In the genomic region with DNA sequence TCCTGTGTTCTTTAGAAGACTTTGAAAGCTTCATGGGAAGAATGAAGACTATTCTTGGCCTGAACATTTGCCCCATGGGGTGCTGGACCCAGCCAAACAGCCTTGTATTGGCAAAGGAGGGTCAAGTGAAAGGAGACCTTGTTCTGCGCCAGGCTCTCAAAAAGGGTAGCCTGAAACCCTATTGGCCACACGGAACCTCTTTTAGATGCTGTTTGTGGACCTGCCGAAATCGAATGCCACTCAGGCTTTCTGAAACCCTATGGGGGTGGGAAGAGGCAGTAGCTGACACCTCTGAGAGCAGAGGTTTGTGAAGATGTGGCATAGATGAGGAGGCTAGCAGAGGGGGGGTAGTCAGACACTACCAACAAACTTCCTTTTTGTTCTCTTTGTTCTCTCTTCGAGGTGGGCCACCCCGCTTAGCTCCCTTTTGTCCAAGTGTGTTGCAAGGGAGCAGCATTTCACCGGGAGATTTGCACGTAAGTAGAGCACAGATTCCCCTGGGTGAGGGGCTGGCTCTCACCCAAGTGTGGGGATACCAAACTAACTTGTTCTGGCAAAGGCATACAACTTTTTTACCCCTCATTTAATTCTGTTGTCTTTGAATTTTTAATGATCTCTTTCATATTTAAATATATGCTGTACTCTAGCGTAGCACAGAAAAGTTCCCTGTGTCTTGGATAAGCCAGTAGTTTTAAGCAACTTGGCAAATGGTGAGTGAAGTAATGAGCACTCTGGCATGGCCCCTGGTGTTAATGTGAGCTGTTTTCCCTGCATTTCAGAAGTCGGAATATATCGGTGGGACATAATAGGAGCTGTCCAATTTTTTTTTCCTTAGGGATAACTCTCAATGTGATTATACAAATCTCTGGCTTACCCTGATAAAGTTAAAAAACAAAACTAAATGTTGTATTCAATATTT, we compare ENCODE assay signal across 20 cellular contexts.
DNase-seq lines count a peak whose midpoint lies in the region; ATAC-seq, FAIRE-seq and TF ChIP-seq lines count a peak whose summit lies in the region.
"Had no signal": no experiment of that assay in that cellular context is flagged by ENCODE, and none has a peak within 500 bp of the region (broad histone marks: within the 10 kb centered on the region; RNA-seq: fewer than 3 reads in every experiment).

No MANE protein-coding gene starts in this region.

- 50 to 54% methylated on average over 11 of the region's 11 CpGs for WGBS in pancreas, 2 donors
- 74 to 76% methylated on average over 8 to 11 of the region's 11 CpGs for WGBS in endodermal cell (ENCODE audit: insufficient coverage in 1 of 2, insufficient read length in 1 of 2), 2 experiments

- H3K36me3 ChIP-seq in pancreas (peaks cover 0 to 17% (median 0%) of the 10 kb centered on the region in 3 donors), endodermal cell (ENCODE audit: control insufficient read depth, insufficient read depth, low read length) (peaks cover 23% of the 10 kb centered on the region)

- H3K9me3 ChIP-seq in pancreas: no peaks in the 10 kb centered on the region
- H3K9me3 ChIP-seq in endodermal cell (ENCODE audit: control insufficient read depth, low read length): peaks cover 19% of the 10 kb centered on the region
- H3K9me3 ChIP-seq: A549, neutrophil had no signal

- peak; percentile 61 for ATAC-seq in activated CD8-positive, alpha-beta T cell treated with anti-CD3 and anti-CD28 coated beads for 36 hours
- no peak for ATAC-seq in activated CD8-positive, alpha-beta T cell treated with anti-CD3 and anti-CD28 coated beads, Interleukin-2, amount 10 ng/mL, durations not matched to agents 7 days and 5 days
- ATAC-seq in sciatic nerve: peak; percentile 53
- ATAC-seq in pancreas: no peak
- ATAC-seq: A549; activated T-helper 17 cell treated with anti-CD3 and anti-CD28 coated beads, Interleukin-2, amount 50 U/mL, for 72 hours had no signal

- H3K9ac ChIP-seq in endodermal cell (ENCODE audit: extremely low read depth, low read length, poor library complexity, severe bottlenecking): no peak overlapping the region

- intact Hi-C loops in activated CD8-positive, alpha-beta T cell treated with anti-CD3 and anti-CD28 coated beads for 36 hours (cut with micrococcal nuclease): loop anchor here (5.0 kb wide), 1 partner anchor 106 kb away; a partner anchor contains a TSS
- intact Hi-C loops in sciatic nerve (cut with DNase I) (loop anchor here (5.0 kb wide), 1 partner anchor 196 kb away; no protein-coding TSS in a partner anchor), pancreas (cut with DNase I) (loop anchor here (5.0 to 10.0 kb wide), 2 partner anchors 196 to 204 kb away; no protein-coding TSS in a partner anchor)

- peak; percentile 19 for DNase-seq in activated CD8-positive, alpha-beta T cell treated with anti-CD3 and anti-CD28 coated beads for 36 hours
- DNase-seq in activated CD8-positive, alpha-beta T cell treated with anti-CD3 and anti-CD28 coated beads, Interleukin-2, amount 10 ng/mL, durations not matched to agents 7 days and 5 days: no peak
- peak in 49 of 58 donors; percentile 7 to 92 (median 62) for DNase-seq in anterior cingulate cortex (lab: John Stamatoyannopoulos, UW)
- DNase-seq in hypothalamus (lab: John Stamatoyannopoulos, UW): peak in 30 of 51 donors; percentile 1 to 78 (median 46)
- DNase-seq in sciatic nerve (ENCODE audit: low spot score): no peak
- DNase-seq in pancreas: no peak
- DNase-seq in HTR-8/SVneo (ENCODE audit: insufficient read length, low spot score): no peak
- no peak for DNase-seq in endodermal cell
- DNase-seq: activated CD4-positive, alpha-beta T cell treated with anti-CD3 and anti-CD28 coated beads, Interleukin-2, amount 50 U/mL, for 1 hour; KG1; mesenchymal stem cell; NCI-H1092; NCI-H2171; SIG-M5; T-helper 9 cell had no signal

- CTCF ChIA-PET in activated CD8-positive, alpha-beta T cell treated with anti-CD3 and anti-CD28 coated beads for 36 hours (lab: Charles Lee): interaction anchor here (0.9 to 3.8 kb wide), 9 partner anchors 8 to 284 kb away, joined by 3 to 37 read pairs (median 6); no protein-coding TSS in a partner anchor
- CTCF ChIA-PET in activated CD8-positive, alpha-beta T cell treated with anti-CD3 and anti-CD28 coated beads, Interleukin-2, amount 10 ng/mL, durations not matched to agents 7 days and 5 days (lab: Charles Lee): interaction anchor here (0.9 to 2.1 kb wide), 5 partner anchors 8 to 212 kb away, joined by 3 to 9 read pairs (median 4); no protein-coding TSS in a partner anchor

- H3K36me3 Mint-ChIP-seq in activated CD8-positive, alpha-beta T cell treated with anti-CD3 and anti-CD28 coated beads for 36 hours (ENCODE audit: low read depth): peaks cover 15% of the 10 kb centered on the region
- H3K36me3 Mint-ChIP-seq in activated CD8-positive, alpha-beta T cell treated with anti-CD3 and anti-CD28 coated beads, Interleukin-2, amount 10 ng/mL, durations not matched to agents 7 days and 5 days (ENCODE audit: low read depth): peaks cover 39% of the 10 kb centered on the region
- H3K36me3 Mint-ChIP-seq in endodermal cell (ENCODE audit: low read depth): peaks cover 37% of the 10 kb centered on the region

- peaks cover 4% of the 10 kb centered on the region for H3K9me3 Mint-ChIP-seq in activated CD8-positive, alpha-beta T cell treated with anti-CD3 and anti-CD28 coated beads for 36 hours
- peaks cover 9% of the 10 kb centered on the region for H3K9me3 Mint-ChIP-seq in activated CD8-positive, alpha-beta T cell treated with anti-CD3 and anti-CD28 coated beads, Interleukin-2, amount 10 ng/mL, durations not matched to agents 7 days and 5 days (ENCODE audit: insufficient read depth)
- H3K9me3 Mint-ChIP-seq in endodermal cell: peaks cover 30% of the 10 kb centered on the region
- H3K9me3 Mint-ChIP-seq: activated T-helper 17 cell treated with anti-CD3 and anti-CD28 coated beads, Interleukin-2, amount 50 U/mL, for 72 hours had no signal

- FAIRE-seq in pancreas (lab: Jason Lieb, UNC) (no peak), HTR-8/SVneo (lab: Jason Lieb, UNC) (no peak)
- FAIRE-seq: A549, G401.6 had no signal

- H3K4me3 ChIP-seq in pancreas: no peak overlapping the region
- H3K4me3 ChIP-seq in endodermal cell (ENCODE audit: low read length): no peak overlapping the region
- H3K4me3 ChIP-seq: A549 had no signal

- no peak for TF ChIP-seq CTCF in activated CD8-positive, alpha-beta T cell treated with anti-CD3 and anti-CD28 coated beads for 36 hours (IDR thresholded peaks at IDR 0.05)
- TF ChIP-seq CTCF in pancreas (IDR thresholded peaks at IDR 0.05) (no peak), endodermal cell (conservative IDR thresholded peaks at IDR 0.05) (no peak)

- no peaks in the 10 kb centered on the region for H3K27me3 ChIP-seq in pancreas
- H3K27me3 ChIP-seq in endodermal cell (ENCODE audit: control insufficient read depth, insufficient read depth, low read length, poor library complexity, severe bottlenecking): no peaks in the 10 kb centered on the region
- H3K27me3 ChIP-seq: neutrophil had no signal

- no peak overlapping the region for H3K4me3 Mint-ChIP-seq in activated CD8-positive, alpha-beta T cell treated with anti-CD3 and anti-CD28 coated beads for 36 hours
- no peak overlapping the region for H3K4me3 Mint-ChIP-seq in activated CD8-positive, alpha-beta T cell treated with anti-CD3 and anti-CD28 coated beads, Interleukin-2, amount 10 ng/mL, durations not matched to agents 7 days and 5 days
- no peak overlapping the region for H3K4me3 Mint-ChIP-seq in endodermal cell
- H3K4me3 Mint-ChIP-seq: activated T-helper 17 cell treated with anti-CD3 and anti-CD28 coated beads, Interleukin-2, amount 50 U/mL, for 72 hours had no signal

- peaks cover 9% of the 10 kb centered on the region for H3K4me1 Mint-ChIP-seq in activated CD8-positive, alpha-beta T cell treated with anti-CD3 and anti-CD28 coated beads for 36 hours (ENCODE audit: low read depth)
- peaks cover 13% of the 10 kb centered on the region for H3K4me1 Mint-ChIP-seq in activated CD8-positive, alpha-beta T cell treated with anti-CD3 and anti-CD28 coated beads, Interleukin-2, amount 10 ng/mL, durations not matched to agents 7 days and 5 days (ENCODE audit: low read depth)
- peaks cover 5% of the 10 kb centered on the region for H3K4me1 Mint-ChIP-seq in endodermal cell

- H3K4me1 ChIP-seq in pancreas: no peaks in the 10 kb centered on the region
- H3K4me1 ChIP-seq in endodermal cell (ENCODE audit: control insufficient read depth, insufficient read depth, low read length): no peaks in the 10 kb centered on the region
- H3K4me1 ChIP-seq: A549 had no signal

- no peaks in the 10 kb centered on the region for H3K27me3 Mint-ChIP-seq in activated CD8-positive, alpha-beta T cell treated with anti-CD3 and anti-CD28 coated beads for 36 hours
- H3K27me3 Mint-ChIP-seq in activated CD8-positive, alpha-beta T cell treated with anti-CD3 and anti-CD28 coated beads, Interleukin-2, amount 10 ng/mL, durations not matched to agents 7 days and 5 days (ENCODE audit: low read depth): no peaks in the 10 kb centered on the region
- H3K27me3 Mint-ChIP-seq in endodermal cell (ENCODE audit: insufficient read depth): no peaks in the 10 kb centered on the region
- H3K27me3 Mint-ChIP-seq: activated T-helper 17 cell treated with anti-CD3 and anti-CD28 coated beads, Interleukin-2, amount 50 U/mL, for 72 hours had no signal

- POLR2A ChIA-PET in activated CD8-positive, alpha-beta T cell treated with anti-CD3 and anti-CD28 coated beads for 36 hours (lab: Charles Lee): no interaction called here
- POLR2A ChIA-PET in activated CD8-positive, alpha-beta T cell treated with anti-CD3 and anti-CD28 coated beads, Interleukin-2, amount 10 ng/mL, durations not matched to agents 7 days and 5 days (lab: Charles Lee): interaction anchor here (1.5 kb wide), 1 partner anchor 108 kb away, joined by 4 read pairs; a partner anchor contains a TSS

- H3K27ac ChIP-seq in pancreas: no peak overlapping the region
- no peak overlapping the region for H3K27ac ChIP-seq in endodermal cell (ENCODE audit: low read depth, low read length)
- H3K27ac ChIP-seq: A549, HL-60, neutrophil had no signal

- peak overlapping the region; percentile 28 for H3K27ac Mint-ChIP-seq in activated CD8-positive, alpha-beta T cell treated with anti-CD3 and anti-CD28 coated beads for 36 hours
- H3K27ac Mint-ChIP-seq in activated CD8-positive, alpha-beta T cell treated with anti-CD3 and anti-CD28 coated beads, Interleukin-2, amount 10 ng/mL, durations not matched to agents 7 days and 5 days: no peak overlapping the region
- H3K27ac Mint-ChIP-seq in endodermal cell: no peak overlapping the region
- H3K27ac Mint-ChIP-seq: activated T-helper 17 cell treated with anti-CD3 and anti-CD28 coated beads, Interleukin-2, amount 50 U/mL, for 72 hours had no signal

Comparison
In these comparisons a context has a peak if more than half of its experiments do, and no peak if none do; other contexts are left out.
1. ATAC-seq: peak in activated CD8-positive, alpha-beta T cell treated with anti-CD3 and anti-CD28 coated beads for 36 hours (single experiment) and sciatic nerve (single experiment); none in activated CD8-positive, alpha-beta T cell treated with anti-CD3 and anti-CD28 coated beads, Interleukin-2, amount 10 ng/mL, durations not matched to agents 7 days and 5 days (single experiment) and pancreas (0 of 4).
2. DNase-seq: peak in activated CD8-positive, alpha-beta T cell treated with anti-CD3 and anti-CD28 coated beads for 36 hours (single experiment), anterior cingulate cortex (49 of 58) and hypothalamus (30 of 51); none in activated CD8-positive, alpha-beta T cell treated with anti-CD3 and anti-CD28 coated beads, Interleukin-2, amount 10 ng/mL, durations not matched to agents 7 days and 5 days (single experiment), sciatic nerve (single experiment), pancreas (0 of 6), HTR-8/SVneo (single experiment) and endodermal cell (single experiment).